In the genomic region with DNA sequence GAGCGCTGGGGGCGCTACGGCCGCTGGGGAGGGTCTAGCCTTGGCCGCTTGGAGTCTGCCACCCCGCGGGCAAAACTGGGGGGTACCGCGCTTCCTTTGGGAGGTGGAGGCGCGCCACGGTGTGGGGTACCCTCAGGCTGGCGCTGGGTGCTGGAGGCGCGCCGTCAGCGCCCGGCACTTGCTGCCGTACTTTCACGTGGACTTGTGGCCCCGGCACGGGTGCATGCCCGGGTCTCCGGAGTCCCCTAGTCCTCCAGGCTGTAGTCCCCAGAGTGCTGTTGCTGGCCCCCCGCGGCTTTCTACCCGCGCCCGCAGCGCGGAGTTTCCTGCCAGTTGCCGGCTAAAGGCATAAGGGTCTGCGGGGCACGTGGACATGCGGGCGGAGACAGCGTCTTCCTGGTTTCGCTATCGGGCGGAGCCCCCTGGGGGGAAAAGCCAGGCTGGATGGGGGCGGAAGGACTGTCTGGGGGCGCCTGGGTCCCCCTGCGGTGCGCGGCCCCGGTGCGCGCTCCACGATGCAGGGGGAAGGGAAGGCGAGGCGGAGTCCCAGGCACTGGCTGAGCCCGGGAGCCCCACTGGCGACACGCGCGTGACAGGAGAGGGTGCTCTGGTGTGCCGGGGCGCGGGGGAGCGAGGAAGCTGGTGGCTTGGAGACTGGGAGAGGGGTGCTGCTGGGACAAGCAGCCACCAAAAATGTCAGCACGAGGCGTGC, we compare ENCODE assay signal across 8 cellular contexts. TPM values are rescaled to one million over a fixed set of nuclear protein-coding genes. Genes with fewer than 3 reads are reported as not detected.
DNase-seq lines count a peak whose midpoint lies in the region; ATAC-seq and TF ChIP-seq lines count a peak whose summit lies in the region.

No MANE protein-coding gene starts in this region.

- DNase-seq in CMK (ENCODE audit: low read depth) = peak; percentile 50
- peak in 33 of 34 experiments; percentile 4 to 54 (median 32) for DNase-seq in T-cell
- no peak for DNase-seq in astrocyte of the cerebellum (ENCODE audit: low read depth)
- DNase-seq in NCI-H2107 treated with DMSO at 0.1 percent for 48 hours (lab: John Stamatoyannopoulos, UW; ENCODE audit: unreplicated experiment) = no peak

- H3K4me1 ChIP-seq in iPS-15b (ENCODE audit: control insufficient read depth, insufficient read depth, low read length) = peaks cover 8% of the 10 kb centered on the region
- peaks cover 5% of the 10 kb centered on the region for H3K4me1 ChIP-seq in skeletal muscle satellite cell (ENCODE audit: control insufficient read depth, insufficient read depth, low read length)

- POLR2A ChIA-PET in T-cell (lab: Charles Lee) = no interaction called here

- no peaks in the 10 kb centered on the region for H3K36me3 ChIP-seq in iPS-15b (ENCODE audit: control insufficient read depth, insufficient read depth, low read length)
- no peaks in the 10 kb centered on the region for H3K36me3 ChIP-seq in skeletal muscle satellite cell (ENCODE audit: insufficient read depth, low read length)

- no peaks in the 10 kb centered on the region for H3K36me3 Mint-ChIP-seq in T-cell

- H3K9me3 ChIP-seq in iPS-15b (ENCODE audit: control insufficient read depth, insufficient read depth, low read length) = no peaks in the 10 kb centered on the region
- H3K9me3 ChIP-seq in skeletal muscle satellite cell (replicated peaks; ENCODE audit: low read length) = no peaks in the 10 kb centered on the region

- H3K4me2 ChIP-seq in skeletal muscle satellite cell (ENCODE audit: low read length) = peak overlapping the region; percentile 100

- in situ Hi-C loops in astrocyte of the cerebellum (cut with HindIII; ENCODE audit: low sequenced_read_pairs) = no loop called here

- H3K27me3 Mint-ChIP-seq in T-cell = no peaks in the 10 kb centered on the region

- peaks cover 4 to 11% (median 5%) of the 10 kb centered on the region in 3 donors for H3K4me1 Mint-ChIP-seq in T-cell

- TF ChIP-seq CTCF in astrocyte of the cerebellum (IDR thresholded peaks at IDR 0.05; ENCODE audit: low read depth, low read length, missing control alignments) = no peak

- H3K9me3 Mint-ChIP-seq in T-cell = no peaks in the 10 kb centered on the region

- peak; percentile 29 for ATAC-seq in GM19372 (IDR thresholded peaks at IDR 0.05; ENCODE audit: low read depth, unreplicated experiment)
- peak; percentile 34 for ATAC-seq in HG03460 (IDR thresholded peaks at IDR 0.05; ENCODE audit: unreplicated experiment)
- ATAC-seq in T-cell (replicated peaks in 1 of 4) = peak; percentile 51 to 55 (median 53)

- H3K9ac ChIP-seq in iPS-15b (ENCODE audit: low read depth, low read length) (peak overlapping the region; percentile 70), skeletal muscle satellite cell (ENCODE audit: low read depth, low read length) (peak overlapping the region; percentile 46)

- peak overlapping the region; percentile 34 to 55 for H3K27ac Mint-ChIP-seq in T-cell

- H3K4me3 Mint-ChIP-seq in T-cell = peak overlapping the region; percentile 82 to 88 (median 84)

- CTCF ChIA-PET in T-cell (lab: Charles Lee) = interaction anchor here in 1 of 2 donors (0.6 to 0.7 kb wide), 2 partner anchors 1483 to 1516 kb away, joined by 4 to 7 read pairs; no protein-coding TSS in a partner anchor

- peaks cover 2% of the 10 kb centered on the region for H3K27me3 ChIP-seq in iPS-15b (ENCODE audit: control insufficient read depth, insufficient read depth, low read length)
- H3K27me3 ChIP-seq in skeletal muscle satellite cell (ENCODE audit: control insufficient read depth, insufficient read depth, low read length) = peaks cover 47% of the 10 kb centered on the region

- peak overlapping the region; percentile 59 for H3K4me3 ChIP-seq in astrocyte of the cerebellum (ENCODE audit: low read depth, low read length)
- peak overlapping the region; percentile 60 for H3K4me3 ChIP-seq in iPS-15b (ENCODE audit: low read depth, low read length)
- peak overlapping the region; percentile 88 for H3K4me3 ChIP-seq in skeletal muscle satellite cell (ENCODE audit: low read length)

RNA-seq across cellular contexts. Expression of a gene that starts 0.7 kb away (rescaled TPM):
- 1 to 10 TPM; 4.3 to 6.0 (median 5.8) TPM for total RNA-seq in T-cell
- 1.7 and 3.5 TPM in 2 replicates for total RNA-seq in skeletal muscle satellite cell (2012; rRNA removed)

Comparison
In these comparisons a context has a peak if more than half of its experiments do, and no peak if none do; other contexts are left out.
1. DNase-seq: peak in CMK (single experiment) and T-cell (33 of 34); none in astrocyte of the cerebellum (single experiment) and NCI-H2107 treated with DMSO at 0.1 percent for 48 hours (single experiment).
2. Peak in every context shown above with its lines, with median percentiles within 50 percentile points of each other: ATAC-seq and H3K4me3 ChIP-seq.